In the genomic region with DNA sequence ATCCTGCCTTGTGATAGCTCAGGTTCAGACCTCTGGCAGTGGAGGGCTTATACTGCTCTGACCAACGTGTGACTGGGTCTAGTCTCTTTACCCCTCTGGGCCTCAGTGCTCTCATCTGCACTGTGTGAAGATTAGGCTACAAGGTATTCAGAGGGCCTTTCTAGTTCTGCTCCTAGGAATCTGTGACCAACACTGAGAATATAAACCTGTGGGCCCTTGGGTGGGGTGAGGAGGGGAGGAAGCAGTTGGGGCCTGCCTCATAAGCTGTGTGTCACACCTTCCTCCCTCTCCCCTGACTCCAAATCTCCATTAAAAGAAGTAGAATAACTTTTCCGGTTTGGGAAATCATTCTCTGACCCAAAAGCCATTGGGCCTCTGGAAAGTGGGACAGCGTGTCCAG, we compare ENCODE assay signal across 8 cellular contexts.
DNase-seq lines count a peak whose midpoint lies in the region; ATAC-seq and TF ChIP-seq lines count a peak whose summit lies in the region.

No MANE protein-coding gene starts in this region.

- H3K27me3 ChIP-seq in GM23248 (replicated peaks; ENCODE audit: insufficient read depth) (no peaks in the 10 kb centered on the region), right atrium auricular region (no peaks in the 10 kb centered on the region)

- H3K36me3 ChIP-seq in GM23248 (ENCODE audit: low read depth) (no peaks in the 10 kb centered on the region), right atrium auricular region (no peaks in the 10 kb centered on the region)

- peak overlapping the region; percentile 65 for H3K9ac ChIP-seq in GM23248

- WGBS in GM23248 (ENCODE audit: low coverage in 1 of 2, low lambda C conversion rate in 2 of 2, missing lambda C conversion rate in 2 of 2), 2 experiments: 11 to 30% methylated on average over 3 of the region's 3 CpGs

- peak overlapping the region; percentile 12 for H3K4me2 ChIP-seq in GM23248 (ENCODE audit: unreplicated experiment)

- peak overlapping the region; percentile 88 for H3K27ac Mint-ChIP-seq in activated T-cell treated with anti-CD3 and anti-CD28 coated beads, Interleukin-2, amount 50 U/mL, for 72 hours
- peak overlapping the region; percentile 89 for H3K27ac Mint-ChIP-seq in stimulated activated memory B cell treated with anti-CD40 and anti-IgM and Interleukin-4, amounts not matched to agents 10 μg/mL and 1 μg/mL and 100 μg/mL, for 72 hours

- H3K4me3 ChIP-seq in GM23248: no peak overlapping the region
- H3K4me3 ChIP-seq in right atrium auricular region: no peak overlapping the region

- no peaks in the 10 kb centered on the region for H3K79me2 ChIP-seq in GM23248 (ENCODE audit: insufficient read depth)

- peaks cover 21% of the 10 kb centered on the region for H3K27me3 Mint-ChIP-seq in activated T-cell treated with anti-CD3 and anti-CD28 coated beads, Interleukin-2, amount 50 U/mL, for 72 hours (ENCODE audit: low read depth)
- H3K27me3 Mint-ChIP-seq in stimulated activated memory B cell treated with anti-CD40 and anti-IgM and Interleukin-4, amounts not matched to agents 10 μg/mL and 1 μg/mL and 100 μg/mL, for 72 hours: no peaks in the 10 kb centered on the region

- H3K9me2 ChIP-seq in GM23248 (ENCODE audit: insufficient read depth): no peaks in the 10 kb centered on the region

- peak; percentile 36 to 55 for ATAC-seq in activated T-cell treated with anti-CD3 and anti-CD28 coated beads, Interleukin-2, amount 50 U/mL, for 72 hours (replicated peaks in 1 of 2)
- peak; percentile 61 for ATAC-seq in stimulated activated memory B cell treated with anti-CD40 and anti-IgM and Interleukin-4, amounts not matched to agents 10 μg/mL and 1 μg/mL and 100 μg/mL, for 72 hours
- ATAC-seq in HG03135 (IDR thresholded peaks at IDR 0.05; ENCODE audit: unreplicated experiment): no peak
- ATAC-seq in HG03280 (IDR thresholded peaks at IDR 0.05; ENCODE audit: unreplicated experiment): no peak

- no peak for TF ChIP-seq CTCF in right atrium auricular region (IDR thresholded peaks at IDR 0.05)

- no peaks in the 10 kb centered on the region for H4K20me1 ChIP-seq in GM23248 (ENCODE audit: insufficient read depth)

- H3F3A ChIP-seq in GM23248 (ENCODE audit: insufficient read depth): peaks cover 10% of the 10 kb centered on the region; the same call in 1 of the 2 replicates

- peak overlapping the region; percentile 44 to 61 for H3K4me3 Mint-ChIP-seq in activated T-cell treated with anti-CD3 and anti-CD28 coated beads, Interleukin-2, amount 50 U/mL, for 72 hours
- no peak overlapping the region for H3K4me3 Mint-ChIP-seq in stimulated activated memory B cell treated with anti-CD40 and anti-IgM and Interleukin-4, amounts not matched to agents 10 μg/mL and 1 μg/mL and 100 μg/mL, for 72 hours

- in situ Hi-C loops in GM23248 (cut with MboI): no loop called here

- peak overlapping the region; percentile 78 for H3K27ac ChIP-seq in GM23248
- peak overlapping the region; percentile 80 to 85 for H3K27ac ChIP-seq in right atrium auricular region

- peaks cover 2 to 5% of the 10 kb centered on the region in 2 donors for H3K36me3 Mint-ChIP-seq in activated T-cell treated with anti-CD3 and anti-CD28 coated beads, Interleukin-2, amount 50 U/mL, for 72 hours (ENCODE audit: insufficient read depth in 2 of 2)
- H3K36me3 Mint-ChIP-seq in stimulated activated memory B cell treated with anti-CD40 and anti-IgM and Interleukin-4, amounts not matched to agents 10 μg/mL and 1 μg/mL and 100 μg/mL, for 72 hours: peaks cover 6% of the 10 kb centered on the region

- peaks cover 81% of the 10 kb centered on the region for H3K4me1 Mint-ChIP-seq in activated T-cell treated with anti-CD3 and anti-CD28 coated beads, Interleukin-2, amount 50 U/mL, for 72 hours (ENCODE audit: low read depth)
- H3K4me1 Mint-ChIP-seq in stimulated activated memory B cell treated with anti-CD40 and anti-IgM and Interleukin-4, amounts not matched to agents 10 μg/mL and 1 μg/mL and 100 μg/mL, for 72 hours: peaks cover 40% of the 10 kb centered on the region

- H3K9me3 ChIP-seq in GM23248 (ENCODE audit: low read depth) (no peaks in the 10 kb centered on the region), right atrium auricular region (no peaks in the 10 kb centered on the region)

- DNase-seq in GM23248 (no peak), right atrium auricular region (ENCODE audit: low spot score) (no peak), activated gamma-delta T cell treated with Interleukin-2 at 50 U/mL for 16 hours (no peak)
- peak; percentile 14 to 28 for DNase-seq in activated T-cell treated with anti-CD3 and anti-CD28 coated beads, Interleukin-2, amount 50 U/mL, for 72 hours
- no peak for DNase-seq in activated effector memory CD4-positive, alpha-beta T cell treated with Interleukin-2 at 50 U/mL for 16 hours

- H3K4me1 ChIP-seq in GM23248 (ENCODE audit: insufficient read depth) (peaks cover 30% of the 10 kb centered on the region), right atrium auricular region (peaks cover 0 to 33% of the 10 kb centered on the region in 2 donors)

- peaks cover 2 to 10% of the 10 kb centered on the region in 2 donors for H3K9me3 Mint-ChIP-seq in activated T-cell treated with anti-CD3 and anti-CD28 coated beads, Interleukin-2, amount 50 U/mL, for 72 hours
- peaks cover 3% of the 10 kb centered on the region for H3K9me3 Mint-ChIP-seq in stimulated activated memory B cell treated with anti-CD40 and anti-IgM and Interleukin-4, amounts not matched to agents 10 μg/mL and 1 μg/mL and 100 μg/mL, for 72 hours

- peak overlapping the region; percentile 65 for H2AFZ ChIP-seq in GM23248

Comparison
In these comparisons a context has a peak if more than half of its experiments do, and no peak if none do; other contexts are left out.
1. DNase-seq: peak in activated T-cell treated with anti-CD3 and anti-CD28 coated beads, Interleukin-2, amount 50 U/mL, for 72 hours (2 of 2); none in GM23248 (single experiment), right atrium auricular region (single experiment), activated effector memory CD4-positive, alpha-beta T cell treated with Interleukin-2 at 50 U/mL for 16 hours (single experiment) and activated gamma-delta T cell treated with Interleukin-2 at 50 U/mL for 16 hours (single experiment).
2. ATAC-seq: peak in activated T-cell treated with anti-CD3 and anti-CD28 coated beads, Interleukin-2, amount 50 U/mL, for 72 hours (2 of 2) and stimulated activated memory B cell treated with anti-CD40 and anti-IgM and Interleukin-4, amounts not matched to agents 10 μg/mL and 1 μg/mL and 100 μg/mL, for 72 hours (single experiment); none in HG03135 (single experiment) and HG03280 (single experiment).